26 cellular contexts compared by ENCODE assay signal in the genomic region with DNA sequence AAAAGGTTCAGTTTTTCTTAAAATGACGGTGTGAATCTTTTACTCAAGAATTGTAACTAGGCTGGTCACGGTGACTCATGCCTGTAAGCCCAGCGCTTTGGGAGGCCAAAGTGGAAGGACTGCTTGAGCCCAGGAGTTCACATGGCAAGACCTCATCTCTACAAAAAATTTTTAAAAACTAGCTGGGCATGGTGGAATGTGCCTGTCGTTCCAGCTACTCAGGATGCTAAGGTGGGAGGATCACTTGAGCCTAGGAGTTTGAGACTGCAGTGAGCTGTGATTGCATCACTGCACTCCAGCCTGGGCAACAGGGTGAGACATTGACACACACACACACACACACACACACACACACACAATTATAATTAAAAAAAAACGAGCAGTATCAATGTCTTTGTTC.
"Had no signal": no experiment of that assay in that cellular context is flagged by ENCODE, and none has a peak within 500 bp of the region (broad histone marks: within the 10 kb centered on the region; RNA-seq: fewer than 3 reads in every experiment).

No MANE protein-coding gene starts in this region.

- H3K4me3 ChIP-seq: colonic mucosa, esophagus squamous epithelium, gastrocnemius medialis, heart right ventricle, left lung, lower lobe of right lung had no signal

- H3K4me1 Mint-ChIP-seq: memory B cell; naive thymus-derived CD4-positive, alpha-beta T cell had no signal

- H3K4me1 ChIP-seq: colonic mucosa, esophagus squamous epithelium, gastrocnemius medialis, heart right ventricle, left lung, lower lobe of right lung had no signal

- H3K4me3 Mint-ChIP-seq: dendritic cell treated with granulocyte-macrophage colony-stimulating factor and Interleukin-4, amounts not matched to agents 40 ng/mL and 50 ng/mL, for 4 days; effector memory CD8-positive, alpha-beta T cell; endodermal cell; memory B cell; naive thymus-derived CD4-positive, alpha-beta T cell had no signal

- H3K36me3 Mint-ChIP-seq: memory B cell; naive thymus-derived CD4-positive, alpha-beta T cell had no signal

- H3K27ac Mint-ChIP-seq: dendritic cell treated with granulocyte-macrophage colony-stimulating factor and Interleukin-4, amounts not matched to agents 40 ng/mL and 50 ng/mL, for 4 days; effector memory CD8-positive, alpha-beta T cell; endodermal cell; memory B cell; naive thymus-derived CD4-positive, alpha-beta T cell had no signal

- H3K27ac ChIP-seq: colonic mucosa, epithelial cell of prostate, esophagus squamous epithelium, gastrocnemius medialis, heart right ventricle, left lung, lower lobe of right lung had no signal

- H3K27me3 Mint-ChIP-seq: dendritic cell treated with granulocyte-macrophage colony-stimulating factor and Interleukin-4, amounts not matched to agents 40 ng/mL and 50 ng/mL, for 4 days; effector memory CD8-positive, alpha-beta T cell; memory B cell; naive thymus-derived CD4-positive, alpha-beta T cell had no signal

- ATAC-seq: effector memory CD8-positive, alpha-beta T cell; esophagus mucosa; gastrocnemius medialis; heart right ventricle; left cardiac atrium; left lung; left ventricle myocardium superior; lower lobe of right lung; naive thymus-derived CD4-positive, alpha-beta T cell had no signal

- H3K27me3 ChIP-seq: colonic mucosa, esophagus squamous epithelium, gastrocnemius medialis, heart right ventricle, left lung had no signal

- H3K9me3 Mint-ChIP-seq: endodermal cell had no signal

- FAIRE-seq: endometrium, keratinocyte had no signal

- H3K9me3 ChIP-seq: colonic mucosa, esophagus squamous epithelium, gastrocnemius medialis, heart right ventricle, left lung, lower lobe of right lung had no signal

- H3K36me3 ChIP-seq: colonic mucosa, esophagus squamous epithelium, gastrocnemius medialis, heart right ventricle, left lung, lower lobe of right lung had no signal

- DNase-seq: colonic mucosa; cortex of kidney; effector CD8-positive, alpha-beta T cell; effector memory CD8-positive, alpha-beta T cell; endodermal cell; erythroblast; esophagus squamous epithelium; foreskin fibroblast; foreskin melanocyte; gastrocnemius medialis; glutamatergic neuron; heart right ventricle; hippocampal formation; left cardiac atrium; left lung; left ventricle myocardium superior; lower lobe of right lung; mesendoderm; midbrain; naive thymus-derived CD4-positive, alpha-beta T cell had no signal
